In genomic region chr2:152437276-152437879, GRCh38 we compare ENCODE assay signal across 22 cellular contexts.
"Had no signal": no experiment of that assay in that cellular context is flagged by ENCODE, and none has a peak within 500 bp of the region (broad histone marks: within the 10 kb centered on the region; RNA-seq: fewer than 3 reads in every experiment).

No MANE protein-coding gene starts in this region.

- H3K9me3 ChIP-seq: esophagus squamous epithelium, gastrocnemius medialis, pancreas, psoas muscle, right atrium auricular region, suprapubic skin, upper lobe of left lung had no signal

- DNase-seq: activated CD4-positive, alpha-beta memory T cell treated with anti-CD3 and anti-CD28 coated beads, Interleukin-2, amount 10 ng/mL, durations not matched to agents 7 days and 5 days; activated CD4-positive, alpha-beta T cell treated with anti-CD3 and anti-CD28 coated beads for 48 hours; activated effector memory CD4-positive, alpha-beta T cell treated with Interleukin-2 at 50 U/mL for 16 hours; activated naive CD4-positive, alpha-beta T cell treated with anti-CD3 and anti-CD28 coated beads for 36 hours; activated naive CD8-positive, alpha-beta T cell treated with anti-CD3 and anti-CD28 coated beads, Interleukin-2, amount 10 ng/mL, durations not matched to agents 7 days and 5 days; activated T-cell treated with anti-CD3 and anti-CD28 coated beads, Interleukin-2, amount 50 U/mL, for 72 hours; amygdala; esophagus squamous epithelium; gastrocnemius medialis; head of caudate nucleus; left cardiac atrium; midbrain; pancreas; psoas muscle; stimulated activated CD4-positive, alpha-beta T cell treated with anti-CD3 and anti-CD28 coated beads, Interleukin-12 subunit alpha, Interleukin-12 subunit beta, amount 100 ng/mL, for 4 hours; stimulated activated CD4-positive, alpha-beta T cell treated with anti-CD3 and anti-CD28 coated beads, Interleukin-4, amount 100 ng/mL, for 4 hours; stimulated activated naive CD8-positive, alpha-beta T cell treated with anti-CD3 and anti-CD28 coated beads, Interleukin-15, Interleukin-2, amounts not matched to agents 100 U/mL and 50 U/mL, for 24 hours; upper lobe of left lung had no signal

- H3K36me3 ChIP-seq: cardiac muscle cell, esophagus squamous epithelium, gastrocnemius medialis, pancreas, right atrium auricular region, suprapubic skin, upper lobe of left lung had no signal

- H3K4me1 Mint-ChIP-seq: activated CD4-positive, alpha-beta memory T cell treated with anti-CD3 and anti-CD28 coated beads, Interleukin-2, amount 10 ng/mL, durations not matched to agents 7 days and 5 days; activated naive CD8-positive, alpha-beta T cell treated with anti-CD3 and anti-CD28 coated beads, Interleukin-2, amount 10 ng/mL, durations not matched to agents 7 days and 5 days had no signal

- H3K36me3 Mint-ChIP-seq: activated naive CD8-positive, alpha-beta T cell treated with anti-CD3 and anti-CD28 coated beads, Interleukin-2, amount 10 ng/mL, durations not matched to agents 7 days and 5 days; natural killer cell treated with Interleukin-12 subunit alpha and Interleukin-12 subunit beta and Interleukin-15 and Interleukin-18, amount 100 ng/mL, for 72 hours had no signal

- H3K27ac ChIP-seq: cardiac muscle cell, esophagus squamous epithelium, gastrocnemius medialis, pancreas, psoas muscle, right atrium auricular region, suprapubic skin, upper lobe of left lung had no signal

- H3K4me1 ChIP-seq: pancreas had no signal

- H3K4me3 Mint-ChIP-seq: activated CD4-positive, alpha-beta memory T cell treated with anti-CD3 and anti-CD28 coated beads, Interleukin-2, amount 10 ng/mL, durations not matched to agents 7 days and 5 days; activated naive CD4-positive, alpha-beta T cell treated with anti-CD3 and anti-CD28 coated beads for 36 hours; activated naive CD8-positive, alpha-beta T cell treated with anti-CD3 and anti-CD28 coated beads, Interleukin-2, amount 10 ng/mL, durations not matched to agents 7 days and 5 days; activated T-cell treated with anti-CD3 and anti-CD28 coated beads, Interleukin-2, amount 50 U/mL, for 72 hours; natural killer cell treated with Interleukin-12 subunit alpha and Interleukin-12 subunit beta and Interleukin-15 and Interleukin-18, amount 100 ng/mL, for 72 hours had no signal

- H3K9me3 Mint-ChIP-seq: activated CD4-positive, alpha-beta memory T cell treated with anti-CD3 and anti-CD28 coated beads, Interleukin-2, amount 10 ng/mL, durations not matched to agents 7 days and 5 days; activated naive CD4-positive, alpha-beta T cell treated with anti-CD3 and anti-CD28 coated beads for 36 hours; activated naive CD8-positive, alpha-beta T cell treated with anti-CD3 and anti-CD28 coated beads, Interleukin-2, amount 10 ng/mL, durations not matched to agents 7 days and 5 days; activated T-cell treated with anti-CD3 and anti-CD28 coated beads, Interleukin-2, amount 50 U/mL, for 72 hours; natural killer cell treated with Interleukin-12 subunit alpha and Interleukin-12 subunit beta and Interleukin-15 and Interleukin-18, amount 100 ng/mL, for 72 hours had no signal

- H3K27ac Mint-ChIP-seq: activated CD4-positive, alpha-beta memory T cell treated with anti-CD3 and anti-CD28 coated beads, Interleukin-2, amount 10 ng/mL, durations not matched to agents 7 days and 5 days; activated naive CD4-positive, alpha-beta T cell treated with anti-CD3 and anti-CD28 coated beads for 36 hours; activated naive CD8-positive, alpha-beta T cell treated with anti-CD3 and anti-CD28 coated beads, Interleukin-2, amount 10 ng/mL, durations not matched to agents 7 days and 5 days; activated T-cell treated with anti-CD3 and anti-CD28 coated beads, Interleukin-2, amount 50 U/mL, for 72 hours; natural killer cell treated with Interleukin-12 subunit alpha and Interleukin-12 subunit beta and Interleukin-15 and Interleukin-18, amount 100 ng/mL, for 72 hours had no signal

- H3K4me3 ChIP-seq: cardiac muscle cell, esophagus squamous epithelium, gastrocnemius medialis, pancreas, psoas muscle, right atrium auricular region, suprapubic skin, upper lobe of left lung had no signal

- H3K27me3 ChIP-seq: cardiac muscle cell, esophagus squamous epithelium, gastrocnemius medialis, pancreas, right atrium auricular region, suprapubic skin, upper lobe of left lung had no signal
